ENCODE assay signal across 16 cellular contexts in the genomic region with DNA sequence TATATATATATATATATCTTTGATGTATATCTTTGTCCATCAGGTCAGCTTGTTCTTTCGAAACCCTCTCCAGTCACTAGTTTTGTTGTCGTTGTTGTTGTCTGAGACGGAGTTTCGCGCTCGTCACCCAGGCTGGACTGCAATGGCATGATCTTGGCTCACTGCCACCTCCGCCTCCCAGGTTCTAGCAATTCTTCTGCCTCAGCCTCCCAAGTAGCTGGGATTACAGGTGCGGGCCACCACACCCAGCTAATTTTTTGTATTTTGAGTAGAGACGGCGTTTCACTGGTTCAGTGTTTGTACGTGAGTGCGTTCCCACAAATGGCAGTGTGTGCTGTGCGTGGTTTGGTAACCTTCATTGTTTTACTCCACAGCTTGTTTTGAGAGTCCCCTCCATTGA. TPM values are rescaled to one million over a fixed set of nuclear protein-coding genes. Genes with fewer than 3 reads are reported as not detected.
DNase-seq lines count a peak whose midpoint lies in the region; ATAC-seq and TF ChIP-seq lines count a peak whose summit lies in the region.
"Had no signal": no experiment of that assay in that cellular context is flagged by ENCODE, and none has a peak within 500 bp of the region (broad histone marks: within the 10 kb centered on the region; RNA-seq: fewer than 3 reads in every experiment).

No MANE protein-coding gene starts in this region.

- H3K9me3 ChIP-seq in MM.1S (replicated peaks; ENCODE audit: insufficient read depth, low read length), result no peaks in the 10 kb centered on the region
- no peaks in the 10 kb centered on the region for H3K9me3 ChIP-seq in duodenal mucosa (ENCODE audit: control insufficient read depth in 1 of 2, low read length in 2 of 2)
- no peaks in the 10 kb centered on the region for H3K9me3 ChIP-seq in neutrophil
- no peaks in the 10 kb centered on the region for H3K9me3 ChIP-seq in Caco-2

- H3K4me1 ChIP-seq in MM.1S (ENCODE audit: low read length) (no peaks in the 10 kb centered on the region), duodenal mucosa (ENCODE audit: control insufficient read depth in 1 of 2, insufficient read depth in 2 of 2, low read length in 2 of 2) (peaks cover 27 to 28% of the 10 kb centered on the region in 2 donors), neutrophil (ENCODE audit: control insufficient read depth in 1 of 2, insufficient read depth in 1 of 2, low read depth in 1 of 2, low read length in 1 of 2) (peaks cover 26% of the 10 kb centered on the region in 2 experiments), Caco-2 (no peaks in the 10 kb centered on the region; the same call in 1 of the 2 replicates)

- TF ChIP-seq CTCF in CD14-positive monocyte (IDR thresholded peaks at IDR 0.05) (no peak), MM.1S (IDR thresholded peaks at IDR 0.05; ENCODE audit: low read length) (no peak), neutrophil (IDR thresholded peaks at IDR 0.05) (no peak), Caco-2 (IDR thresholded peaks at IDR 0.05; ENCODE audit: insufficient read depth in 1 of 2, low read depth in 1 of 2, low read length in 1 of 2, severe bottlenecking in 1 of 2, unreplicated experiment in 1 of 2) (no peak)

- no peak for DNase-seq in CD14-positive monocyte (ENCODE audit: low spot score)
- DNase-seq in MM.1S, result no peak
- no peak for DNase-seq in superior temporal gyrus (ENCODE audit: extremely low spot score)
- DNase-seq in ureter (ENCODE audit: low spot score), result no peak
- no peak for DNase-seq in Caco-2
- DNase-seq: effector CD8-positive, alpha-beta T cell; foreskin fibroblast; GM23248; stimulated activated naive CD4-positive, alpha-beta T cell treated with Interleukin-2 at 50 U/mL for 16 hours had no signal

- H4K20me1 ChIP-seq in MM.1S (ENCODE audit: insufficient read depth, low read length), result no peaks in the 10 kb centered on the region

- H3K27me3 Mint-ChIP-seq in CD14-positive monocyte (ENCODE audit: low read depth in 3 of 3) (no peaks in the 10 kb centered on the region), Caco-2 (ENCODE audit: insufficient read depth, unreplicated experiment) (no peaks in the 10 kb centered on the region)
- H3K27me3 Mint-ChIP-seq: activated CD4-positive, alpha-beta T cell treated with anti-CD3 and anti-CD28 coated beads for 36 hours had no signal

- no peaks in the 10 kb centered on the region for H3K27me3 ChIP-seq in MM.1S (replicated peaks; ENCODE audit: insufficient read depth, low read length)
- no peaks in the 10 kb centered on the region for H3K27me3 ChIP-seq in duodenal mucosa (ENCODE audit: control insufficient read depth in 1 of 2, insufficient read depth in 2 of 2, low read length in 2 of 2)
- no peaks in the 10 kb centered on the region for H3K27me3 ChIP-seq in neutrophil
- H3K27me3 ChIP-seq in Caco-2 (replicated peaks; ENCODE audit: control insufficient read depth, insufficient read depth, low read length), result no peaks in the 10 kb centered on the region

- H3K9me2 ChIP-seq in MM.1S (replicated peaks; ENCODE audit: insufficient read depth, low read length), result no peaks in the 10 kb centered on the region

- no peak overlapping the region for H3K4me3 ChIP-seq in MM.1S (ENCODE audit: low read length)
- H3K4me3 ChIP-seq in duodenal mucosa (ENCODE audit: low read depth in 1 of 2, low read length in 2 of 2), result peak overlapping the region; percentile 15 to 50
- no peak overlapping the region for H3K4me3 ChIP-seq in neutrophil (ENCODE audit: low read depth in 1 of 2, low read length in 1 of 2)
- H3K4me3 ChIP-seq in Caco-2 (ENCODE audit: low read depth, low read length), result no peak overlapping the region
- H3K4me3 ChIP-seq: GM23248, lung had no signal

- no peak overlapping the region for H3K27ac ChIP-seq in MM.1S (ENCODE audit: low read length)
- peak overlapping the region; percentile 79 for H3K27ac ChIP-seq in duodenal mucosa (ENCODE audit: low read depth, low read length)
- H3K27ac ChIP-seq in neutrophil, result peak overlapping the region; percentile 71
- H3K27ac ChIP-seq: GM23248 had no signal

- H3K4me1 Mint-ChIP-seq in CD14-positive monocyte (peaks cover 22% of the 10 kb centered on the region), Caco-2 (ENCODE audit: low read depth, unreplicated experiment) (no peaks in the 10 kb centered on the region)

- no peaks in the 10 kb centered on the region for H3F3A ChIP-seq in MM.1S (ENCODE audit: insufficient read depth, low read length)

- ATAC-seq in HG03457 (IDR thresholded peaks at IDR 0.05; ENCODE audit: unreplicated experiment), result no peak
- ATAC-seq: sciatic nerve had no signal

- no peak overlapping the region for H3K4me2 ChIP-seq in MM.1S (ENCODE audit: low read depth, low read length)

- H3K36me3 ChIP-seq in MM.1S (replicated peaks; ENCODE audit: insufficient read depth, low read length), result no peaks in the 10 kb centered on the region
- H3K36me3 ChIP-seq in duodenal mucosa (ENCODE audit: control insufficient read depth in 1 of 2, insufficient read depth in 2 of 2, low read length in 2 of 2), result no peaks in the 10 kb centered on the region
- H3K36me3 ChIP-seq in neutrophil, result no peaks in the 10 kb centered on the region
- no peaks in the 10 kb centered on the region for H3K36me3 ChIP-seq in Caco-2 (ENCODE audit: control insufficient read depth, insufficient read depth, low read length)

- H3K9ac ChIP-seq in MM.1S (ENCODE audit: low read length) (no peak overlapping the region), duodenal mucosa (ENCODE audit: low read depth in 1 of 2, low read length in 2 of 2) (peak overlapping the region; percentile 13 to 58)
- H3K9ac ChIP-seq: GM23248 had no signal

- H3K27ac Mint-ChIP-seq in CD14-positive monocyte (peak overlapping the region; percentile 85 to 96 (median 93)), Caco-2 (ENCODE audit: unreplicated experiment) (no peak overlapping the region)

- H2AFZ ChIP-seq in MM.1S (ENCODE audit: low read length), result peak overlapping the region; percentile 52
- H2AFZ ChIP-seq: GM23248 had no signal

- BruUV-seq in Caco-2 (replicated peaks; lab: Mats Ljungman, UMichigan), result no TSS peak

- H3K9me3 Mint-ChIP-seq in CD14-positive monocyte (no peaks in the 10 kb centered on the region), Caco-2 (ENCODE audit: unreplicated experiment) (no peaks in the 10 kb centered on the region)

- H3K4me3 Mint-ChIP-seq in CD14-positive monocyte, result peak overlapping the region; percentile 64 to 84
- no peak overlapping the region for H3K4me3 Mint-ChIP-seq in Caco-2 (ENCODE audit: unreplicated experiment)
- H3K4me3 Mint-ChIP-seq: activated CD4-positive, alpha-beta T cell treated with anti-CD3 and anti-CD28 coated beads for 36 hours had no signal

- no peaks in the 10 kb centered on the region for H3K79me2 ChIP-seq in MM.1S (ENCODE audit: low read length)

- H3K36me3 Mint-ChIP-seq in CD14-positive monocyte (no peaks in the 10 kb centered on the region), Caco-2 (ENCODE audit: insufficient read depth, unreplicated experiment) (no peaks in the 10 kb centered on the region)

- intact Hi-C loops in CD14-positive monocyte (cut with micrococcal nuclease) (loop anchor here in 1 of 2 donors (5.0 kb wide), 1 partner anchor 33 kb away; no protein-coding TSS in a partner anchor), Caco-2 (cut with micrococcal nuclease; ENCODE audit: unreplicated experiment) (no loop called here)

- CTCF ChIA-PET in Caco-2 (lab: Charles Lee), result no interaction called here

- POLR2A ChIA-PET in Caco-2 (lab: Charles Lee), result no interaction called here

RNA-seq across cellular contexts. Expression of a gene that starts 51.7 kb away (rescaled TPM):
- not detected for polyA plus RNA-seq in CD14-positive monocyte
- not detected for total RNA-seq in ureter
- total RNA-seq in Caco-2 (2022), result not detected in 2 replicates
- total RNA-seq: activated CD4-positive, alpha-beta T cell treated with anti-CD3 and anti-CD28 coated beads for 36 hours; GM23248; sciatic nerve; T-helper 1 cell treated with Interleukin-12 subunit alpha and Interleukin-12 subunit beta and Interleukin-4 antibody, amounts not matched to agents 30 ng/mL and 1 ng/mL, for 36 hours had no signal
- polyA plus RNA-seq: GM23248 had no signal

RNA-seq across cellular contexts. Expression of a gene that starts 56.8 kb away (rescaled TPM):
- polyA plus RNA-seq in CD14-positive monocyte, result 1 to 10 TPM in 1 of 2 donors, under 1 TPM in 1; 0.37 to 1.1 TPM
- total RNA-seq in ureter (not detected), Caco-2 (2022) (not detected in 2 replicates)
- total RNA-seq: activated CD4-positive, alpha-beta T cell treated with anti-CD3 and anti-CD28 coated beads for 36 hours; GM23248; T-helper 1 cell treated with Interleukin-12 subunit alpha and Interleukin-12 subunit beta and Interleukin-4 antibody, amounts not matched to agents 30 ng/mL and 1 ng/mL, for 36 hours had no signal

Comparison
In these comparisons a context has a peak if more than half of its experiments do, and no peak if none do; other contexts are left out.
1. H3K4me3 ChIP-seq: peak in duodenal mucosa (2 of 2); none in MM.1S (single experiment), neutrophil (0 of 2) and Caco-2 (single experiment).